13 cellular contexts compared by ENCODE assay signal in genomic region chr5:142601432-142601831, GRCh38.
A peak's percentile ranks its signal among the peaks of the same experiment; 100 is the strongest.
DNase-seq lines count a peak whose midpoint lies in the region; ATAC-seq, FAIRE-seq and TF ChIP-seq lines count a peak whose summit lies in the region.
"Had no signal": no experiment of that assay in that cellular context is flagged by ENCODE, and none has a peak within 500 bp of the region (broad histone marks: within the 10 kb centered on the region; RNA-seq: fewer than 3 reads in every experiment).

No MANE protein-coding gene starts in this region.

- H4K8ac ChIP-seq in mesenchymal stem cell (ENCODE audit: low read length), result no peak overlapping the region

- no peaks in the 10 kb centered on the region for H3K27me3 ChIP-seq in BE2C
- H3K27me3 ChIP-seq in K562 (ENCODE audit: control insufficient read depth in 2 of 2, insufficient read depth in 2 of 2, low read length in 2 of 2), result peaks cover 24 to 27% of the 10 kb centered on the region in 2 experiments
- no peaks in the 10 kb centered on the region for H3K27me3 ChIP-seq in mesenchymal stem cell (ENCODE audit: control insufficient read depth in 1 of 2, insufficient read depth in 1 of 2, low read length in 2 of 2)

- H3K9ac ChIP-seq in K562 (ENCODE audit: insufficient read depth in 1 of 2, low read depth in 2 of 2, low read length in 2 of 2), result no peak overlapping the region
- no peak overlapping the region for H3K9ac ChIP-seq in mesenchymal stem cell (ENCODE audit: low read length)

- H3K4me1 ChIP-seq in BE2C (peaks cover 2% of the 10 kb centered on the region; the same call in 1 of the 2 replicates), HEK293 (ENCODE audit: control insufficient read depth, insufficient read depth, low read length) (peaks cover 21% of the 10 kb centered on the region), K562 (replicated peaks in 1 of 2; ENCODE audit: control insufficient read depth in 2 of 2, insufficient read depth in 2 of 2, low read length in 2 of 2) (peaks cover 4% of the 10 kb centered on the region in 2 experiments; a peak in 4 of 5 replicates), mesenchymal stem cell (ENCODE audit: control insufficient read depth, insufficient read depth, low read depth, low read length) (peaks cover 8% of the 10 kb centered on the region)

- no peak overlapping the region for H3K23ac ChIP-seq in mesenchymal stem cell (ENCODE audit: low read length in 2 of 2)

- TF ChIP-seq CTCF in BE2C (IDR thresholded peaks at IDR 0.05; ENCODE audit: low read depth, low read length), result peak; percentile 48
- TF ChIP-seq CTCF in HEK293 (tag by site-specific recombination; IDR thresholded peaks at IDR 0.05), result peak; percentile 63
- TF ChIP-seq CTCF in K562 (IDR thresholded peaks at IDR 0.05 in 2 of 3, conservative IDR thresholded peaks at IDR 0.05 in 1 of 3; ENCODE audit: insufficient read depth in 2 of 3, low read depth in 1 of 3, low read length in 3 of 3), result peak; percentile 26 to 40 (median 28); a peak in 3 of 6 replicates

- H4K91ac ChIP-seq in mesenchymal stem cell (ENCODE audit: low read length), result peak overlapping the region; percentile 31

- CTCF ChIA-PET in HEK293 (lab: Yijun Ruan, JAX) (interaction anchor here (0.7 to 5.3 kb wide), 4 partner anchors 9 to 1116 kb away, joined by 3 to 48 read pairs (median 4); partner anchors contain the start of gene PCDHGC4), K562 (lab: Yijun Ruan, JAX; ENCODE audit: low intra/inter-chr PET ratio) (interaction anchor here (0.6 kb wide), 1 partner anchor 444 kb away, joined by 3 read pairs; no protein-coding TSS in a partner anchor)

- no peak overlapping the region for H3K4ac ChIP-seq in mesenchymal stem cell (ENCODE audit: low read depth in 1 of 2, low read length in 2 of 2)

- no peak overlapping the region for H2AK5ac ChIP-seq in mesenchymal stem cell (ENCODE audit: low read length, severe bottlenecking)

- H2BK15ac ChIP-seq in mesenchymal stem cell (ENCODE audit: low read depth, poor library complexity, severe bottlenecking), result no peak overlapping the region

- no TSS peak for BruUV-seq in K562 (replicated peaks; lab: Mats Ljungman, UMichigan)

- intact Hi-C loops in K562 (cut with micrococcal nuclease), result no loop called here

- H3K36me3 ChIP-seq in BE2C (no peaks in the 10 kb centered on the region), HEK293 (ENCODE audit: control insufficient read depth in 2 of 2, insufficient read depth in 1 of 2, low read length in 2 of 2) (no peaks in the 10 kb centered on the region), K562 (ENCODE audit: control insufficient read depth, insufficient read depth, low read length) (no peaks in the 10 kb centered on the region), mesenchymal stem cell (ENCODE audit: control insufficient read depth in 1 of 2, insufficient read depth in 2 of 2, low read depth in 1 of 2, low read length in 2 of 2) (peaks cover 0 to 3% of the 10 kb centered on the region in 2 experiments)

- TF ChIP-seq POLR2A in K562 (conservative IDR thresholded peaks at IDR 0.05), result no peak

- no peak overlapping the region for H3K14ac ChIP-seq in mesenchymal stem cell (ENCODE audit: low read length in 2 of 2)

- WGBS in K562 (ENCODE audit: insufficient coverage, low coverage, missing lambda C conversion rate), result 0% methylated on average over 3 of the region's 3 CpGs
- whole genome bisulfite sequencing in mesenchymal stem cell, result 97% methylated on average over 2 of the region's 3 CpGs

- in situ Hi-C loops in K562 (cut with MboI), result no loop called here

- H2BK120ac ChIP-seq in mesenchymal stem cell (ENCODE audit: low read depth, low read length), result no peak overlapping the region

- POLR2A ChIA-PET in HEK293 (lab: Yijun Ruan, JAX) (no interaction called here), K562 (lab: Yijun Ruan, JAX) (no interaction called here)

- no peaks in the 10 kb centered on the region for H3K9me1 ChIP-seq in K562 (ENCODE audit: control insufficient read depth, insufficient read depth, low read length)

- H3K4me3 ChIP-seq in BE2C (ENCODE audit: low read depth, low read length) (no peak overlapping the region), HEK293 (ENCODE audit: low read depth, low read length) (no peak overlapping the region), K562 (no peak overlapping the region), mesenchymal stem cell (ENCODE audit: insufficient read depth in 1 of 2, low read depth in 1 of 2, low read length in 2 of 2) (no peak overlapping the region)

- no peak for FAIRE-seq in K562 (lab: Jason Lieb, UNC)

- no peak overlapping the region for H2BK5ac ChIP-seq in mesenchymal stem cell (ENCODE audit: low read depth, low read length, poor library complexity, severe bottlenecking)

- TF ChIP-seq RAD21 in K562 (CRISPR knock-in tag; conservative IDR thresholded peaks at IDR 0.05 in 1 of 2, IDR thresholded peaks at IDR 0.05 in 1 of 2), result no peak

- no peaks in the 10 kb centered on the region for H3K79me1 ChIP-seq in mesenchymal stem cell (replicated peaks; ENCODE audit: low read length, poor library complexity, severe bottlenecking)

- DNase-seq in BE2C, result peak; percentile 29
- peak in 1 of 4 experiments; percentile 4 for DNase-seq in K562 (ENCODE audit: extremely low read depth in 1 of 4, low spot score in 3 of 4)
- DNase-seq in mesenchymal stem cell, result no peak
- no peak for DNase-seq in NCI-H1092 (lab: John Stamatoyannopoulos, UW)
- DNase-seq in NCI-H748 treated with DMSO at 0.1 percent for 48 hours (lab: John Stamatoyannopoulos, UW), result no peak
- DNase-seq in NCI-H345 (lab: John Stamatoyannopoulos, UW), result no peak
- DNase-seq: activated T-cell treated with anti-CD3 and anti-CD28 coated beads, Interleukin-2, amount 50 U/mL, for 24 hours; NCI-H2171; stimulated activated CD4-positive, alpha-beta T cell treated with anti-CD3 and anti-CD28 coated beads, Interleukin-4, amount 100 ng/mL, for 4 hours; T-helper 1 cell had no signal

- peak overlapping the region; percentile 16 to 40 for H3K18ac ChIP-seq in mesenchymal stem cell (ENCODE audit: low read depth in 1 of 2, low read length in 2 of 2)

- no peaks in the 10 kb centered on the region for H3K79me2 ChIP-seq in K562 (ENCODE audit: control insufficient read depth, insufficient read depth, low read length)

- no peaks in the 10 kb centered on the region for H3K9me3 ChIP-seq in BE2C
- H3K9me3 ChIP-seq in HEK293 (ENCODE audit: control insufficient read depth, insufficient read depth, low read depth, low read length), result no peaks in the 10 kb centered on the region
- H3K9me3 ChIP-seq in K562 (replicated peaks; ENCODE audit: control insufficient read depth, insufficient read depth, low read depth, low read length), result no peaks in the 10 kb centered on the region
- H3K9me3 ChIP-seq in mesenchymal stem cell (ENCODE audit: control insufficient read depth, low read length), result no peaks in the 10 kb centered on the region

- H2BK12ac ChIP-seq in mesenchymal stem cell (ENCODE audit: low read length in 2 of 2), result peak overlapping the region; percentile 28 to 88

- ATAC-seq in K562, result no peak; the same call in 2 of the 3 replicates
- ATAC-seq in HG03442 (IDR thresholded peaks at IDR 0.05; ENCODE audit: unreplicated experiment), result no peak
- ATAC-seq: natural killer cell treated with Interleukin-12 subunit alpha and Interleukin-12 subunit beta and Interleukin-15 and Interleukin-18, amount 100 ng/mL, for 72 hours had no signal

- H4K20me1 ChIP-seq in K562 (replicated peaks; ENCODE audit: control insufficient read depth, insufficient read depth, low read length), result no peaks in the 10 kb centered on the region; the same call in 1 of the 2 replicates

- H2AFZ ChIP-seq in K562 (ENCODE audit: low read depth, low read length) (no peak overlapping the region), mesenchymal stem cell (ENCODE audit: low read depth, low read length) (no peak overlapping the region)

- no peak for TF ChIP-seq EP300 in K562 (IDR thresholded peaks at IDR 0.05; ENCODE audit: low read length)

- H3K27ac ChIP-seq in HEK293 (ENCODE audit: extremely low read depth, low read depth, low read length) (no peak overlapping the region; the same call in 1 of the 2 replicates), K562 (ENCODE audit: extremely low read depth, low read depth, low read length) (no peak overlapping the region), mesenchymal stem cell (ENCODE audit: low read length, poor library complexity, severe bottlenecking) (no peak overlapping the region)

- H3K4me2 ChIP-seq in K562 (ENCODE audit: insufficient read depth, low read length) (no peak overlapping the region), mesenchymal stem cell (ENCODE audit: low read length, poor library complexity, severe bottlenecking) (no peak overlapping the region)

TF ChIP-seq in HEK293, 187 proteins besides CTCF, POLR2A, EP300 and RAD21:
- TF ChIP-seq ZNF138 (tag by site-specific recombination; IDR thresholded peaks at IDR 0.05; ENCODE audit: borderline replicate concordance) (no peak), ZNF768 (tag by site-specific recombination; IDR thresholded peaks at IDR 0.05) (0 out of 2 replicates have a peak, but pooled peaks have one; percentile 37), ZNF266 (tag by site-specific recombination; IDR thresholded peaks at IDR 0.05; ENCODE audit: low read depth) (no peak), ZEB2 (tag by site-specific recombination; IDR thresholded peaks at IDR 0.05) (no peak), ZNF660 (tag by site-specific recombination; IDR thresholded peaks at IDR 0.05) (no peak), ZNF132 (tag by site-specific recombination; IDR thresholded peaks at IDR 0.05; ENCODE audit: borderline replicate concordance) (no peak), ZNF324 (tag by site-specific recombination; IDR thresholded peaks at IDR 0.05) (no peak), BCL11A (tag by site-specific recombination; IDR thresholded peaks at IDR 0.05; ENCODE audit: low read depth) (no peak)
TF ChIP-seq in HEK293: peak in this region for 1.

TF ChIP-seq in K562, 482 proteins besides CTCF, POLR2A, EP300 and RAD21 (continues in another document):
- TF ChIP-seq HEY1 (CRISPR knock-in tag; IDR thresholded peaks at IDR 0.05; ENCODE audit: borderline replicate concordance), result no peak
